ENCODE assay signal across 25 cellular contexts in genomic region chr5:5178580-5178979, GRCh38. TPM values are rescaled to one million over a fixed set of nuclear protein-coding genes. Genes with fewer than 3 reads are reported as not detected.
DNase-seq lines count a peak whose midpoint lies in the region; ATAC-seq, FAIRE-seq and TF ChIP-seq lines count a peak whose summit lies in the region.
"Had no signal": no experiment of that assay in that cellular context is flagged by ENCODE, and none has a peak within 500 bp of the region (broad histone marks: within the 10 kb centered on the region; RNA-seq: fewer than 3 reads in every experiment).

No MANE protein-coding gene starts in this region.

- H3K4me3 Mint-ChIP-seq in endodermal cell (peak overlapping the region; percentile 34), endothelial cell (ENCODE audit: unreplicated experiment) (no peak overlapping the region)
- H3K4me3 Mint-ChIP-seq: CD4-positive, alpha-beta memory T cell had no signal

- H3K4me3 ChIP-seq in A549: no peak overlapping the region
- H3K4me3 ChIP-seq in endodermal cell (ENCODE audit: low read length): no peak overlapping the region
- H3K4me3 ChIP-seq in kidney (ENCODE audit: low read length in 2 of 2): no peak overlapping the region
- no peak overlapping the region for H3K4me3 ChIP-seq in tibial artery
- no peak overlapping the region for H3K4me3 ChIP-seq in uterus
- H3K4me3 ChIP-seq: BLaER1 treated with 17β-estradiol and CSF1 and Interleukin-3, amounts not matched to agents 10 nM and 100 nM; GM12878; GM23248; K562; PC-9; SK-N-MC had no signal

- POLR2A ChIA-PET in A549 (lab: Yijun Ruan, JAX): no interaction called here

- H3K4me1 ChIP-seq in A549 (peaks cover 17% of the 10 kb centered on the region), endodermal cell (ENCODE audit: control insufficient read depth, insufficient read depth, low read length) (peaks cover 17% of the 10 kb centered on the region), kidney (ENCODE audit: control insufficient read depth in 1 of 2, insufficient read depth in 1 of 2, low read depth in 1 of 2, low read length in 2 of 2) (peaks cover 13 to 20% of the 10 kb centered on the region in 2 donors), tibial artery (no peaks in the 10 kb centered on the region), uterus (no peaks in the 10 kb centered on the region)
- H3K4me1 ChIP-seq: BLaER1 treated with 17β-estradiol and CSF1 and Interleukin-3, amounts not matched to agents 10 nM and 100 nM had no signal

- no peaks in the 10 kb centered on the region for H3K27me3 Mint-ChIP-seq in endodermal cell (ENCODE audit: insufficient read depth)
- no peaks in the 10 kb centered on the region for H3K27me3 Mint-ChIP-seq in endothelial cell (ENCODE audit: unreplicated experiment)

- no peak; a peak in 1 of 6 replicates for ATAC-seq in A549
- ATAC-seq: GM12878, K562 had no signal

- intact Hi-C loops in kidney (cut with DNase I) (no loop called here), tibial artery (cut with DNase I; ENCODE audit: low total_unique reads) (no loop called here), uterus (cut with DNase I; ENCODE audit: low total_unique reads) (no loop called here)

- H3K9me3 ChIP-seq in A549: peaks cover 2% of the 10 kb centered on the region; the same call in 1 of the 3 replicates
- no peaks in the 10 kb centered on the region for H3K9me3 ChIP-seq in endodermal cell (ENCODE audit: control insufficient read depth, low read length)
- H3K9me3 ChIP-seq in kidney (ENCODE audit: control insufficient read depth in 1 of 2, low read length in 2 of 2): no peaks in the 10 kb centered on the region
- H3K9me3 ChIP-seq in tibial artery: no peaks in the 10 kb centered on the region
- no peaks in the 10 kb centered on the region for H3K9me3 ChIP-seq in uterus

- H3K4me2 ChIP-seq in A549: peak overlapping the region; percentile 59
- H3K4me2 ChIP-seq: BLaER1 treated with 17β-estradiol and CSF1 and Interleukin-3, amounts not matched to agents 10 nM and 100 nM; PC-9 had no signal

- H3K9me3 Mint-ChIP-seq in endodermal cell (peaks cover 4% of the 10 kb centered on the region), endothelial cell (ENCODE audit: unreplicated experiment) (no peaks in the 10 kb centered on the region)

- no peaks in the 10 kb centered on the region for H3K36me3 ChIP-seq in endodermal cell (ENCODE audit: control insufficient read depth, insufficient read depth, low read length)
- no peaks in the 10 kb centered on the region for H3K36me3 ChIP-seq in kidney (ENCODE audit: control insufficient read depth in 1 of 2, insufficient read depth in 2 of 2, low read length in 2 of 2)
- H3K36me3 ChIP-seq in tibial artery: no peaks in the 10 kb centered on the region
- H3K36me3 ChIP-seq in uterus: no peaks in the 10 kb centered on the region
- H3K36me3 ChIP-seq: BLaER1 treated with 17β-estradiol and CSF1 and Interleukin-3, amounts not matched to agents 10 nM and 100 nM had no signal

- H3K9ac ChIP-seq in endodermal cell (ENCODE audit: extremely low read depth, low read length, poor library complexity, severe bottlenecking) (no peak overlapping the region), kidney (ENCODE audit: low read length in 2 of 2) (peak overlapping the region in 1 of 2 donors; percentile 5)
- H3K9ac ChIP-seq: BLaER1 treated with 17β-estradiol and CSF1 and Interleukin-3, amounts not matched to agents 10 nM and 100 nM; GM23248 had no signal

- no peak for TF ChIP-seq RAD21 in A549 (conservative IDR thresholded peaks at IDR 0.05 in 1 of 2, IDR thresholded peaks at IDR 0.05 in 1 of 2)

- 74% methylated on average over 2 of the region's 2 CpGs for WGBS in A549 (ENCODE audit: missing lambda C conversion rate)
- 25 to 69% methylated on average over 1 to 2 of the region's 2 CpGs for WGBS in endodermal cell (ENCODE audit: insufficient coverage in 1 of 2, insufficient read length in 1 of 2), 2 experiments

- CTCF ChIA-PET in A549 (lab: Yijun Ruan, JAX): interaction anchor here (0.7 to 1.3 kb wide), 5 partner anchors 14 to 241 kb away, joined by 3 read pairs; no protein-coding TSS in a partner anchor

- H3K27ac Mint-ChIP-seq in endodermal cell: peak overlapping the region; percentile 33
- H3K27ac Mint-ChIP-seq in endothelial cell (ENCODE audit: unreplicated experiment): no peak overlapping the region
- H3K27ac Mint-ChIP-seq: CD4-positive, alpha-beta memory T cell had no signal

- TF ChIP-seq CTCF in A549 (IDR thresholded peaks at IDR 0.05) (no peak), VCaP (conservative IDR thresholded peaks at IDR 0.05) (no peak), endodermal cell (conservative IDR thresholded peaks at IDR 0.05) (no peak), kidney (IDR thresholded peaks at IDR 0.05; ENCODE audit: borderline replicate concordance, extremely low read depth, insufficient read depth) (no peak), tibial artery (IDR thresholded peaks at IDR 0.05) (no peak), uterus (IDR thresholded peaks at IDR 0.05) (no peak), endothelial cell (IDR thresholded peaks at IDR 0.05; ENCODE audit: unreplicated experiment) (no peak)

- peaks cover 3% of the 10 kb centered on the region for H3K36me3 Mint-ChIP-seq in endodermal cell (ENCODE audit: low read depth)
- no peaks in the 10 kb centered on the region for H3K36me3 Mint-ChIP-seq in endothelial cell (ENCODE audit: low read depth, unreplicated experiment)
- H3K36me3 Mint-ChIP-seq: CD4-positive, alpha-beta memory T cell had no signal

- H3K27ac ChIP-seq in A549: peak overlapping the region in 1 of 2 experiments; percentile 64; a peak in 3 of 6 replicates
- peak overlapping the region; percentile 67 for H3K27ac ChIP-seq in VCaP
- H3K27ac ChIP-seq in endodermal cell (ENCODE audit: low read depth, low read length): no peak overlapping the region
- H3K27ac ChIP-seq in kidney (ENCODE audit: low read depth in 2 of 2, low read length in 2 of 2): peak overlapping the region; percentile 49 to 84
- H3K27ac ChIP-seq in tibial artery: no peak overlapping the region
- H3K27ac ChIP-seq in uterus: no peak overlapping the region
- H3K27ac ChIP-seq: 22Rv1; BLaER1 treated with 17β-estradiol and CSF1 and Interleukin-3, amounts not matched to agents 10 nM and 100 nM; GM23248; PC-9; SK-N-MC had no signal

- DNase-seq in A549 (ENCODE audit: low read depth in 1 of 2, low spot score in 1 of 2): no peak
- DNase-seq in endodermal cell: no peak
- DNase-seq in kidney: no peak
- no peak for DNase-seq in tibial artery
- DNase-seq in uterus: no peak
- DNase-seq in endothelial cell (ENCODE audit: low spot score): no peak
- no peak for DNase-seq in GM19239 (ENCODE audit: insufficient read length, low spot score)
- DNase-seq: CD4-positive, alpha-beta memory T cell; DND-41; GM23248; MM.1S; NCI-H1048; NCI-H1417 treated with DMSO at 0.1 percent for 48 hours; NCI-H187; NCI-H69; PC-9; RPMI8226; SHP77 treated with DMSO at 0.1 percent for 48 hours had no signal

- no peak for FAIRE-seq in A549 (lab: Jason Lieb, UNC)
- no peak for FAIRE-seq in kidney (lab: Jason Lieb, UNC)
- FAIRE-seq in GM19239 (lab: Jason Lieb, UNC): no peak
- FAIRE-seq: GM12878, K562 had no signal

- H3K4me1 Mint-ChIP-seq in endodermal cell (peaks cover 69% of the 10 kb centered on the region), endothelial cell (ENCODE audit: unreplicated experiment) (peaks cover 21% of the 10 kb centered on the region)

- no peaks in the 10 kb centered on the region for H3K27me3 ChIP-seq in endodermal cell (ENCODE audit: control insufficient read depth, insufficient read depth, low read length, poor library complexity, severe bottlenecking)
- no peaks in the 10 kb centered on the region for H3K27me3 ChIP-seq in tibial artery
- H3K27me3 ChIP-seq in uterus: no peaks in the 10 kb centered on the region
- H3K27me3 ChIP-seq: BLaER1 treated with 17β-estradiol and CSF1 and Interleukin-3, amounts not matched to agents 10 nM and 100 nM had no signal

- TF ChIP-seq POLR2A in A549 (IDR thresholded peaks at IDR 0.05; ENCODE audit: low read length) (no peak), uterus (IDR thresholded peaks at IDR 0.05) (no peak)

- TF ChIP-seq EP300 in A549 (IDR thresholded peaks at IDR 0.05): no peak

TF ChIP-seq in A549, 52 proteins besides CTCF, POLR2A, EP300 and RAD21 (continues in another document):
- TF ChIP-seq ELK1 (IDR thresholded peaks at IDR 0.05; ENCODE audit: low read depth, low read length) (no peak), PBX3 (IDR thresholded peaks at IDR 0.05) (no peak), CHD2 (IDR thresholded peaks at IDR 0.05; ENCODE audit: low read length, partially characterized antibody) (no peak), GATA3 (IDR thresholded peaks at IDR 0.05; ENCODE audit: borderline replicate concordance) (no peak)

RNA-seq across cellular contexts. Expression of gene ADAMTS16, which starts 38.5 kb away (rescaled TPM):
- 1.0 and 1.4 TPM in 2 replicates for polyA plus RNA-seq in A549 (2011; rRNA removed)
- polyA plus RNA-seq in A549 (2012; cell fraction: cytosol; rRNA removed): 0.54 and 0.82 TPM in 2 replicates
- polyA plus RNA-seq in A549 (2012; cell fraction: nucleus; rRNA removed): 1.7 and 2.0 TPM in 2 replicates
- polyA plus RNA-seq in A549 (2017; fragmentation: RNase III; extraction: RNeasy Plus Mini Kit Qiagen cat#74134 plus additional on column Dnase treatment): 0.71 to 0.83 TPM (median 0.83 TPM) in 3 replicates
- 4.5 and 4.9 TPM in 2 replicates for polyA minus RNA-seq in A549 (2011; rRNA and poly(A)+ RNA removed)
- total RNA-seq in endodermal cell: 1 to 10 TPM in 1 of 2 donors, under 1 TPM in 1; 0.77 to 7.4 TPM
- polyA plus RNA-seq in endodermal cell (2013, experiment 1 of 2): 3.3 TPM
- polyA plus RNA-seq in endodermal cell (2013, experiment 2 of 2): 5.1 TPM
- 7.5 TPM for total RNA-seq in kidney
- polyA plus RNA-seq in kidney (ENCODE audit: insufficient read depth, low read depth, low replicate concordance): 5.6 TPM
- total RNA-seq in uterus: 10 to 100 TPM in 1 of 4 donors, under 1 TPM in 2, not detected in 1; under 0.01 to 19.2 (median 0.34) TPM
- total RNA-seq in endothelial cell (ENCODE audit: unreplicated experiment): 27.8 TPM
- total RNA-seq: CD4-positive, alpha-beta memory T cell; GM12878; K562; NCI-H460 had no signal
- polyA plus RNA-seq: CD4-positive, alpha-beta memory T cell; K562 had no signal

Comparison
In these comparisons a context has a peak if more than half of its experiments do, and no peak if none do; other contexts are left out.
1. H3K27ac ChIP-seq: peak in VCaP (single experiment) and kidney (2 of 2); none in endodermal cell (single experiment), tibial artery (0 of 2) and uterus (0 of 2).